ENCODE assay signal across 8 cellular contexts in genomic region chr1:53278294-53278693, GRCh38.
DNase-seq lines count a peak whose midpoint lies in the region; ATAC-seq, FAIRE-seq and TF ChIP-seq lines count a peak whose summit lies in the region.

No MANE protein-coding gene starts in this region.

- H3K36me3 ChIP-seq in RWPE2 (ENCODE audit: low read depth): peaks cover 31% of the 10 kb centered on the region

- no peaks in the 10 kb centered on the region for H3K27me3 ChIP-seq in RWPE2 (ENCODE audit: insufficient read depth, poor library complexity, severe bottlenecking)

- 0 out of 3 replicates have a peak, but pooled peaks have one; percentile 22 for ATAC-seq in RWPE2 (ENCODE audit: low read depth)
- no peak for ATAC-seq in HG03469 (IDR thresholded peaks at IDR 0.05; ENCODE audit: unreplicated experiment)
- ATAC-seq in HG03095 (IDR thresholded peaks at IDR 0.05; ENCODE audit: unreplicated experiment): no peak

- no peaks in the 10 kb centered on the region for H3K9me3 ChIP-seq in RWPE2 (ENCODE audit: severe bottlenecking)

- H3K4me3 ChIP-seq in RWPE2 (ENCODE audit: severe bottlenecking): no peak overlapping the region
- no peak overlapping the region for H3K4me3 ChIP-seq in retinal pigment epithelial cell (ENCODE audit: low read length)

- peak; percentile 70 for FAIRE-seq in GM19239 (lab: Jason Lieb, UNC)

- DNase-seq in AG09319 (ENCODE audit: extremely low read depth, low read depth): no peak
- DNase-seq in GM19239 (ENCODE audit: insufficient read length, low spot score): peak; percentile 93
- DNase-seq in RWPE2 (ENCODE audit: low spot score): no peak
- DNase-seq in activated effector memory CD4-positive, alpha-beta T cell treated with Interleukin-2 at 50 U/mL for 16 hours: peak; percentile 62
- peak; percentile 85 for DNase-seq in germinal center (ENCODE audit: low spot score)
- DNase-seq in retinal pigment epithelial cell (ENCODE audit: low read depth): no peak

- H3K27ac ChIP-seq in RWPE2 (ENCODE audit: poor library complexity, severe bottlenecking): no peak overlapping the region

- peaks cover 8% of the 10 kb centered on the region for H3K4me1 ChIP-seq in RWPE2 (ENCODE audit: insufficient read depth, poor library complexity, severe bottlenecking)

- peak; percentile 90 for TF ChIP-seq CTCF in AG09319 (IDR thresholded peaks at IDR 0.05; ENCODE audit: low read depth, low read length)
- peak; percentile 78 for TF ChIP-seq CTCF in RWPE2 (IDR thresholded peaks at IDR 0.05; ENCODE audit: poor library complexity, severe bottlenecking)
- peak; percentile 83 for TF ChIP-seq CTCF in retinal pigment epithelial cell (conservative IDR thresholded peaks at IDR 0.05; ENCODE audit: low read depth, low read length)

Comparison
In these comparisons a context has a peak if more than half of its experiments do, and no peak if none do; other contexts are left out.
1. DNase-seq: peak in GM19239 (single experiment), activated effector memory CD4-positive, alpha-beta T cell treated with Interleukin-2 at 50 U/mL for 16 hours (single experiment) and germinal center (single experiment); none in AG09319 (single experiment), RWPE2 (single experiment) and retinal pigment epithelial cell (single experiment).
2. Peak in every context shown above with its lines, with median percentiles within 50 percentile points of each other: CTCF ChIP-seq.